ENCODE assay signal across 10 cellular contexts in the genomic region with DNA sequence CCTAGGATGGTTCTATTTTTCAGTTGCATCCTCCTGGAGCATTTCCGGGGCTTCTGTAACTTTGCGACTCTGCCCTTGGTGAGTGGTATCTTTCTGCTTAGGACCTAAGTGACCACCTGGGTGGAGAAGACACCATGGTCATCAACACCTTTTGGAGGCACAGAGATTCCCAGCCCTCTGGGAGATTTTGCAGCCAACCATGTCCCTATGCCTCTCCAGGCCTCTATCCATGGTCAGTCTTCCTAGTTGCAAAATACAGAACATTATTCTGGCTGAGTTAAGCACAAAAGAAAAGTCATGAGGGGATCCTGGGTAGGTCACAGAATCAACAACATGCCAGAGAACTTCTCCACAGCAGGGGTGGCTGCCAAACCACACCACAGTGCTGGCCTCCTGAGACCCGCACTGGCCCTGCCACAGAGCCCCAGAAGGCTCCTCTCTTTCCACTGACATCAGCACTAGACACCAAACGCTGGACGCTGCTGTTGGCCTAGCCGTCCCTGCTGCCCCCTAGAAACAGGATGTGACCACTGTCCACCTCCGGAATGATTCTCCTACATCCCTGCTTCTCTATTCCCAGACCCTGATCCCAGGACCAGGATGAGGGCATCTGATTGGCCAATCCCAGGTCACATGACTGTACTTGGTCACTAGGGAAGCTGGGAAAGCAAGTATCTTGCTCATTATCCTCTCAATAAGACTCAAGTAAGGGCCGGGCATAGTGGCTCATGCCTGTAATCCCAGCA. TPM values are rescaled to one million over a fixed set of nuclear protein-coding genes. Genes with fewer than 3 reads are reported as not detected.
DNase-seq lines count a peak whose midpoint lies in the region; ATAC-seq lines count a peak whose summit lies in the region.
"Had no signal": no experiment of that assay in that cellular context is flagged by ENCODE, and none has a peak within 500 bp of the region (broad histone marks: within the 10 kb centered on the region; RNA-seq: fewer than 3 reads in every experiment).

No MANE protein-coding gene starts in this region.

- DNase-seq in CD1c-positive myeloid dendritic cell (ENCODE audit: extremely low spot score) (peak; percentile 62), brain pericyte (ENCODE audit: low read depth, low spot score) (peak; percentile 79), hepatic stellate cell (ENCODE audit: low spot score) (peak; percentile 85), sciatic nerve (ENCODE audit: low spot score) (peak; percentile 76), RPMI8226 (no peak), GM19240 (ENCODE audit: insufficient read length, low spot score) (no peak), H7 (no peak)
- DNase-seq: CD4-positive, alpha-beta memory T cell; NCI-H774 had no signal

- ATAC-seq in sciatic nerve (peak; percentile 93), HG02970 (IDR thresholded peaks at IDR 0.05; ENCODE audit: low FRiP score, unreplicated experiment) (no peak)

- H3K36me3 ChIP-seq in H7 (replicated peaks; ENCODE audit: control insufficient read depth, insufficient read depth, low read length): no peaks in the 10 kb centered on the region

- H3K4me3 ChIP-seq in H7 (ENCODE audit: insufficient read depth, low read depth, low read length): no peak overlapping the region

- intact Hi-C loops in sciatic nerve (cut with DNase I): no loop called here

- H3K27me3 ChIP-seq in H7 (ENCODE audit: control insufficient read depth, insufficient read depth, low read length): no peaks in the 10 kb centered on the region

RNA-seq across cellular contexts. Expression of a gene that starts 47.7 kb away (rescaled TPM):
- 44.0 TPM for total RNA-seq in sciatic nerve
- total RNA-seq in H7 (2014; rRNA removed; shearing (Covaris generic)): 78.3 and 80.4 TPM in 2 replicates

Comparison
In these comparisons a context has a peak if more than half of its experiments do, and no peak if none do; other contexts are left out.
1. DNase-seq: peak in CD1c-positive myeloid dendritic cell (single experiment), brain pericyte (single experiment), hepatic stellate cell (single experiment) and sciatic nerve (single experiment); none in RPMI8226 (single experiment), GM19240 (single experiment) and H7 (single experiment).